17 cellular contexts compared by ENCODE assay signal in the genomic region with DNA sequence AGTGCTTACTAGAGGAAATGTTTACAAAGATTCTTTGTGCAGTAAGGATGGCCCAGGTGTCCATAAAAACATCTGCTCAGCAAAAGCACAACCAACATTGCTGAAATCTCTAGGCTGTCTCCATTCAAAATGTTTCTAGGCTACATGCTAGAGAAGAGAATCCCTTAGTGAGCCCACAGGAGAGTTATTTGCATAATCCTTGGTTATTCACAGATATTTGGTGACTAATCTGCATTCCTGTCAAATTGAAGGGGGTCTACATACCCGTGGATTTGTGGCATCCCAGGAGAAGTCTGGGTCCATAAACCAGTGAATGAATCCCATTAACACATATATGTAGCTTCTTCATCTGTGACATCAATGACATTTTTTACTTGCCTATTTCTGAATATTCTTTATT.
"Had no signal": no experiment of that assay in that cellular context is flagged by ENCODE, and none has a peak within 500 bp of the region (broad histone marks: within the 10 kb centered on the region; RNA-seq: fewer than 3 reads in every experiment).

No MANE protein-coding gene starts in this region.

- H3K9me3 ChIP-seq: SJCRH30 had no signal

- H3K27me3 ChIP-seq: SJCRH30 had no signal

- H3K27ac ChIP-seq: RWPE1, SJCRH30 had no signal

- H3K4me1 ChIP-seq: SJCRH30 had no signal

- H3K36me3 ChIP-seq: SJCRH30 had no signal

- ATAC-seq: K562, SK-N-SH treated with all-trans-retinoic acid at 6 μM for 48 hours had no signal

- DNase-seq: NCI-H1092, NCI-H1105 treated with DMSO at 0.1 percent for 48 hours, NCI-H1417 treated with DMSO at 0.1 percent for 48 hours, NCI-H146, NCI-H1694 treated with DMSO at 0.1 percent for 48 hours, NCI-H1930, NCI-H2081, NCI-H2107, NCI-H2227 treated with DMSO at 0.1 percent for 48 hours, NCI-H524, NCI-H526 treated with DMSO at 0.1 percent for 48 hours, NCI-H748 treated with DMSO at 0.1 percent for 48 hours, SHP77 treated with DMSO at 0.1 percent for 48 hours, SJCRH30 had no signal

- H3K4me3 ChIP-seq: K562, SJCRH30 had no signal
